ENCODE assay signal across 32 cellular contexts in the genomic region with DNA sequence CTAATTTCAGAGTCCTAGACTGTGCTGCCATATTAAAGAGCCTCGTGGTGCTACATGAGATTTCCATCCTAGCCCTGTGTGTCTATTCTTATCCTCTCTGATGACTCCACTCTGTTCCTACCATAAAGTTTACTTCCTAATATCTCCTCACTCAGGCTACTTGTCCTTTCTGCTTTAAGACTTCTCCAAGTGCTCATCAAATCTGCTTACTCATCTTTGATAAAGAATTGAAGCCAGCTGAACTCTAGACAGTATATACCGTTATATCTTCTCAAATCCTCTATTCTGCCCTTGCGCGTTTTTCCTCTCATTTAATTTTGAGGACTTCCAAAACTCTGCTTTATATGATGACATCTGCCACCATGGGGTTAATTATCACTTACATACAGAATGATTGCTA.
"Had no signal": no experiment of that assay in that cellular context is flagged by ENCODE, and none has a peak within 500 bp of the region (broad histone marks: within the 10 kb centered on the region; RNA-seq: fewer than 3 reads in every experiment).

No MANE protein-coding gene starts in this region.

- ATAC-seq: activated naive CD4-positive, alpha-beta T cell treated with anti-CD3 and anti-CD28 coated beads, Interleukin-2, amount 50 U/mL, for 72 hours; activated naive CD8-positive, alpha-beta T cell treated with anti-CD3 and anti-CD28 coated beads, Interleukin-2, amount 50 U/mL, for 24 hours; activated T-cell treated with anti-CD3 and anti-CD28 coated beads, Interleukin-2, amount 50 U/mL, for 4 hours; activated T-cell treated with anti-CD3 and anti-CD28 coated beads, Interleukin-2, amount 50 U/mL, for 72 hours; activated T-helper 17 cell treated with anti-CD3 and anti-CD28 coated beads, Interleukin-2, amount 50 U/mL, for 72 hours had no signal

- H3K9me3 ChIP-seq: adrenal gland, ascending aorta, body of pancreas, breast epithelium had no signal

- DNase-seq: activated effector memory CD4-positive, alpha-beta T cell treated with anti-CD3 and anti-CD28 coated beads, Interleukin-2, amount 50 U/mL, for 16 hours; activated effector memory CD4-positive, alpha-beta T cell treated with Interleukin-2 at 50 U/mL for 16 hours; activated gamma-delta T cell; activated gamma-delta T cell treated with Interleukin-2 at 50 U/mL for 16 hours; activated naive CD4-positive, alpha-beta T cell; activated naive CD4-positive, alpha-beta T cell treated with anti-CD3 and anti-CD28 coated beads for 36 hours; activated naive CD4-positive, alpha-beta T cell treated with anti-CD3 and anti-CD28 coated beads, Interleukin-2, amount 10 ng/mL, durations not matched to agents 7 days and 5 days; activated naive CD4-positive, alpha-beta T cell treated with anti-CD3 and anti-CD28 coated beads, Interleukin-2, amount 50 U/mL, for 16 hours; activated naive CD4-positive, alpha-beta T cell treated with Interleukin-2 at 50 U/mL for 16 hours; activated naive CD8-positive, alpha-beta T cell treated with anti-CD3 and anti-CD28 coated beads for 36 hours; activated naive CD8-positive, alpha-beta T cell treated with anti-CD3 and anti-CD28 coated beads, Interleukin-2, amount 10 ng/mL, durations not matched to agents 7 days and 5 days; activated naive CD8-positive, alpha-beta T cell treated with anti-CD3 and anti-CD28 coated beads, Interleukin-2, amount 50 U/mL, for 24 hours; activated T-cell treated with anti-CD3 and anti-CD28 coated beads, Interleukin-2, amount 50 U/mL, for 4 hours; activated T-cell treated with anti-CD3 and anti-CD28 coated beads, Interleukin-2, amount 50 U/mL, for 48 hours; activated T-cell treated with anti-CD3 and anti-CD28 coated beads, Interleukin-2, amount 50 U/mL, for 72 hours; adrenal gland; amniotic stem cell; amygdala; anterior cingulate cortex; aorta; body of pancreas; brain microvascular endothelial cell; caudate nucleus; central memory CD4-positive, alpha-beta T cell; cerebellar nuclear complex had no signal

- H3K4me1 ChIP-seq: adrenal gland, ascending aorta, breast epithelium had no signal

- H3K4me3 ChIP-seq: adrenal gland, ascending aorta, body of pancreas, breast epithelium, cardiac muscle cell had no signal

- H3K27ac ChIP-seq: adrenal gland, ascending aorta, brain microvascular endothelial cell, breast epithelium, cardiac muscle cell had no signal

- FAIRE-seq: astrocyte, bronchial epithelial cell had no signal

- H3K36me3 ChIP-seq: adrenal gland, ascending aorta, brain microvascular endothelial cell, breast epithelium, cardiac muscle cell had no signal

- H3K27me3 ChIP-seq: adrenal gland, ascending aorta, body of pancreas, brain microvascular endothelial cell, breast epithelium, cardiac muscle cell had no signal
